Comparison of ENCODE assay signal across 11 cellular contexts in the genomic region with DNA sequence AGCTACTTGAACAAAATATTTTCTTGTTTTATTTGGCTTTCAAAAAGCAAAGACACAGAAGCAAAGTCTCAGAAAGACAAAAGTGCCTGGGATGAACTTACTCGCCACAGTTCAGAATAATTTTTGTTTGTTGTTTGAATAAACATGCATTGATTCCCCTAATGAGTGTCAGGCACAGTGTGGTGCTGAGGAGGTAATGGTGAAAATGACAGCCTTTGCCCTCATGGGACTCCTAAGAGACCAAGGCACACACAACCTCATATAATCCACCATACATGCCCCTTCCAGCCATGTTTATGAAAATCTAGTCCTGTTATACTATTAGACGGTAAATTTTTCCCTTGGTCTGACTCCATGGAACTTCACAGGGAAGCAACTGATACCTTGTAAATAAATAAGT.
DNase-seq lines count a peak whose midpoint lies in the region; TF ChIP-seq lines count a peak whose summit lies in the region.
"Had no signal": no experiment of that assay in that cellular context is flagged by ENCODE, and none has a peak within 500 bp of the region (broad histone marks: within the 10 kb centered on the region; RNA-seq: fewer than 3 reads in every experiment).

No MANE protein-coding gene starts in this region.

- DNase-seq in DMS 273 (lab: John Stamatoyannopoulos, UW; ENCODE audit: unreplicated experiment) (peak; percentile 52), DMS 273 treated with DMSO at 0.1 percent for 48 hours (lab: John Stamatoyannopoulos, UW) (no peak), NCI-H2029 treated with DMSO at 0.1 percent for 48 hours (lab: John Stamatoyannopoulos, UW) (no peak), GOT3 (lab: John Stamatoyannopoulos, UW) (no peak), cerebellar nuclear complex (lab: John Stamatoyannopoulos, UW) (no peak)
- DNase-seq: 8988T; naive thymus-derived CD8-positive, alpha-beta T cell; NCI-H1694 treated with DMSO at 0.1 percent for 48 hours had no signal

- no peaks in the 10 kb centered on the region for H3K36me3 ChIP-seq in iPS-20b (ENCODE audit: insufficient read depth, low read depth, low read length)
- H3K36me3 ChIP-seq in stomach smooth muscle (ENCODE audit: control insufficient read depth in 2 of 2, insufficient read depth in 2 of 2, low read length in 2 of 2), result no peaks in the 10 kb centered on the region

- H3K4me3 ChIP-seq in WI38 (ENCODE audit: low read depth, low read length) (peak overlapping the region; percentile 76), iPS-20b (ENCODE audit: low read length) (peak overlapping the region; percentile 80), stomach smooth muscle (ENCODE audit: low read length in 2 of 2) (peak overlapping the region; percentile 96 to 99)

- H3K9ac ChIP-seq in iPS-20b (ENCODE audit: low read depth, low read length), result peak overlapping the region; percentile 10; the same call in 1 of the 2 replicates
- peak overlapping the region in 1 of 2 donors; percentile 52 for H3K9ac ChIP-seq in stomach smooth muscle (ENCODE audit: low read length in 2 of 2)

- H3K9me3 ChIP-seq in iPS-20b (ENCODE audit: insufficient read depth, low read depth, low read length) (no peaks in the 10 kb centered on the region), stomach smooth muscle (ENCODE audit: control insufficient read depth in 2 of 2, low read length in 2 of 2) (no peaks in the 10 kb centered on the region)

- H3K4me1 ChIP-seq in iPS-20b (ENCODE audit: insufficient read depth, low read length) (peaks cover 38% of the 10 kb centered on the region), stomach smooth muscle (ENCODE audit: control insufficient read depth, insufficient read depth, low read length) (peaks cover 13% of the 10 kb centered on the region)

- H3K27ac ChIP-seq in iPS-20b (ENCODE audit: low read length), result no peak overlapping the region
- no peak overlapping the region for H3K27ac ChIP-seq in stomach smooth muscle (ENCODE audit: low read length)

- H3K27me3 ChIP-seq in iPS-20b (ENCODE audit: insufficient read depth, low read length), result no peaks in the 10 kb centered on the region
- H3K27me3 ChIP-seq in stomach smooth muscle (ENCODE audit: control insufficient read depth in 1 of 2, insufficient read depth in 2 of 2, low read length in 2 of 2), result no peaks in the 10 kb centered on the region

- no peak for TF ChIP-seq CTCF in WI38 (IDR thresholded peaks at IDR 0.05; ENCODE audit: low read depth, low read length)
